In genomic region chr12:69570000-69570516, GRCh38 we compare ENCODE assay signal across 10 cellular contexts. TPM values are rescaled to one million over a fixed set of nuclear protein-coding genes. Genes with fewer than 3 reads are reported as not detected.
DNase-seq lines count a peak whose midpoint lies in the region; ATAC-seq, FAIRE-seq and TF ChIP-seq lines count a peak whose summit lies in the region.
"Had no signal": no experiment of that assay in that cellular context is flagged by ENCODE, and none has a peak within 500 bp of the region (broad histone marks: within the 10 kb centered on the region; RNA-seq: fewer than 3 reads in every experiment).

No MANE protein-coding gene starts in this region.

- H3K4me3 ChIP-seq in CD4-positive, CD25-positive, alpha-beta regulatory T cell (ENCODE audit: low read depth, low read length) = no peak overlapping the region
- H3K4me3 ChIP-seq in astrocyte of the spinal cord (ENCODE audit: low read depth, low read length) (no peak overlapping the region), mesodermal cell (ENCODE audit: extremely low read depth, insufficient read depth, low read length, poor library complexity, severe bottlenecking) (no peak overlapping the region)

- in situ Hi-C loops in astrocyte of the spinal cord (cut with HindIII; ENCODE audit: low sequenced_read_pairs) = no loop called here

- peaks cover 0 to 2% (median 0%) of the 10 kb centered on the region in 7 donors for H3K9me3 Mint-ChIP-seq in CD4-positive, CD25-positive, alpha-beta regulatory T cell

- no peak for TF ChIP-seq POLR2A in GM12892 (IDR thresholded peaks at IDR 0.05; ENCODE audit: low read depth, low read length)

- peaks cover 43% of the 10 kb centered on the region for H3K36me3 ChIP-seq in CD4-positive, CD25-positive, alpha-beta regulatory T cell (ENCODE audit: control insufficient read depth, insufficient read depth, low read length)
- peaks cover 70% of the 10 kb centered on the region for H3K36me3 ChIP-seq in mesodermal cell (ENCODE audit: control insufficient read depth, insufficient read depth, low read length)

- FAIRE-seq in GM12892 (lab: Jason Lieb, UNC) = no peak

- no peak for DNase-seq in CD4-positive, CD25-positive, alpha-beta regulatory T cell
- DNase-seq in HS-5 (ENCODE audit: low read depth) = peak; percentile 76
- peak; percentile 34 for DNase-seq in astrocyte of the spinal cord (ENCODE audit: low read depth, low spot score)
- DNase-seq in GM12892 (ENCODE audit: insufficient read length) = no peak
- no peak for DNase-seq in DMS53 treated with DMSO at 0.1 percent for 48 hours (lab: John Stamatoyannopoulos, UW; ENCODE audit: unreplicated experiment)

- H3K27me3 ChIP-seq in CD4-positive, CD25-positive, alpha-beta regulatory T cell (ENCODE audit: control insufficient read depth, insufficient read depth, low read length) = no peaks in the 10 kb centered on the region

- H3K27me3 Mint-ChIP-seq in CD4-positive, CD25-positive, alpha-beta regulatory T cell = no peaks in the 10 kb centered on the region

- H3K4me1 Mint-ChIP-seq in CD4-positive, CD25-positive, alpha-beta regulatory T cell = peaks cover 0 to 10% (median 5%) of the 10 kb centered on the region in 4 donors

- no peaks in the 10 kb centered on the region for H3K9me3 ChIP-seq in CD4-positive, CD25-positive, alpha-beta regulatory T cell (ENCODE audit: control insufficient read depth in 2 of 2, low read length in 2 of 2)
- H3K9me3 ChIP-seq in mesodermal cell (ENCODE audit: control insufficient read depth, low read length) = no peaks in the 10 kb centered on the region

- no peak for ATAC-seq in CD4-positive, CD25-positive, alpha-beta regulatory T cell (ENCODE audit: low read depth in 2 of 2)
- ATAC-seq in GM21529 (IDR thresholded peaks at IDR 0.05; ENCODE audit: unreplicated experiment) (no peak), HG03025 (IDR thresholded peaks at IDR 0.05; ENCODE audit: low FRiP score, unreplicated experiment) (no peak)

- H3K4me3 Mint-ChIP-seq in CD4-positive, CD25-positive, alpha-beta regulatory T cell = no peak overlapping the region

- H3K27ac ChIP-seq in CD4-positive, CD25-positive, alpha-beta regulatory T cell (ENCODE audit: insufficient read depth, low read length, poor library complexity, severe bottlenecking) = peak overlapping the region; percentile 66
- H3K27ac ChIP-seq in mesodermal cell (ENCODE audit: low read depth, low read length, severe bottlenecking) = peak overlapping the region; percentile 11
- H3K27ac ChIP-seq: HL-60 had no signal

- no peaks in the 10 kb centered on the region for H3K4me1 ChIP-seq in CD4-positive, CD25-positive, alpha-beta regulatory T cell (ENCODE audit: control insufficient read depth, insufficient read depth, low read length, poor library complexity, severe bottlenecking)
- H3K4me1 ChIP-seq in mesodermal cell (ENCODE audit: control insufficient read depth, insufficient read depth, low read length, poor library complexity, severe bottlenecking) = peaks cover 5% of the 10 kb centered on the region

- 94 to 96% methylated on average over 6 to 7 of the region's 10 CpGs for WGBS in mesodermal cell (ENCODE audit: insufficient coverage in 2 of 2), 2 experiments

- H3K36me3 Mint-ChIP-seq in CD4-positive, CD25-positive, alpha-beta regulatory T cell = peaks cover 30% of the 10 kb centered on the region

- TF ChIP-seq CTCF in astrocyte of the spinal cord (IDR thresholded peaks at IDR 0.05; ENCODE audit: low read depth, low read length) = no peak

- peak overlapping the region; percentile 29 to 83 (median 51) for H3K27ac Mint-ChIP-seq in CD4-positive, CD25-positive, alpha-beta regulatory T cell

RNA-seq across cellular contexts. Expression of gene CCT2, which starts 15.2 kb away (rescaled TPM):
- total RNA-seq in CD4-positive, CD25-positive, alpha-beta regulatory T cell = 164 TPM
- polyA plus RNA-seq in CD4-positive, CD25-positive, alpha-beta regulatory T cell = 100 to 1,000 TPM; 149 to 166 (median 156) TPM
- 313 TPM for polyA plus RNA-seq in mesodermal cell (2013, experiment 1 of 2)
- 291 TPM for polyA plus RNA-seq in mesodermal cell (2013, experiment 2 of 2)
- polyA plus RNA-seq in GM12892 (2012; ENCODE audit: missing spikeins) = 260 TPM

RNA-seq across cellular contexts. Expression of gene LRRC10, which starts 40.6 kb away (rescaled TPM):
- total RNA-seq in CD4-positive, CD25-positive, alpha-beta regulatory T cell = not detected
- polyA plus RNA-seq in CD4-positive, CD25-positive, alpha-beta regulatory T cell = not detected
- not detected for polyA plus RNA-seq in mesodermal cell (2013, experiment 1 of 2)
- not detected for polyA plus RNA-seq in mesodermal cell (2013, experiment 2 of 2)
- not detected for polyA plus RNA-seq in GM12892 (2012; ENCODE audit: missing spikeins)
- total RNA-seq: esophagus mucosa had no signal

Comparison
In these comparisons a context has a peak if more than half of its experiments do, and no peak if none do; other contexts are left out.
1. DNase-seq: peak in HS-5 (single experiment) and astrocyte of the spinal cord (single experiment); none in CD4-positive, CD25-positive, alpha-beta regulatory T cell (0 of 3), GM12892 (single experiment) and DMS53 treated with DMSO at 0.1 percent for 48 hours (single experiment).